Comparison of ENCODE assay signal across 16 cellular contexts in the genomic region with DNA sequence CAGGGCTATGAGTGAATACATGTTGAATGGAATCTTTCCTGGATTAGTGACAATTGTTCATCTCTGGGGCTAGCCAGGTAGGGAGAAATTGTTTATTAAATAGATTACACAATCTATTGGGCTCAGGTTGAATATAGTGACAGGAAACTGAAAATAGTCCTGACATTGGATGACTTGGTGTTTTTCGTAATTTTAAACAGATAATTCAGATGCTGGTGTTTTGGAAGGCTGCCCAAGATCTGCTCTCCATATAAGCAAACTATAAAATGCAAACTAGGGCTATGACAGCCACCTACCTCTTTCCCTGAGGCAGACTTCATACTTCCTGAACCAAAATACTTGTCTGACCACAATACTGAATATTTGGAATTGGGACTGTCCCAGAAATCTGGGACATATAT.
DNase-seq lines count a peak whose midpoint lies in the region; ATAC-seq and TF ChIP-seq lines count a peak whose summit lies in the region.
"Had no signal": no experiment of that assay in that cellular context is flagged by ENCODE, and none has a peak within 500 bp of the region (broad histone marks: within the 10 kb centered on the region; RNA-seq: fewer than 3 reads in every experiment).

No MANE protein-coding gene starts in this region.

- no peaks in the 10 kb centered on the region for H3K9me3 ChIP-seq in A673 (ENCODE audit: low read depth, low read length, poor library complexity, severe bottlenecking)
- no peaks in the 10 kb centered on the region for H3K9me3 ChIP-seq in iPS-20b (ENCODE audit: insufficient read depth, low read depth, low read length)
- no peaks in the 10 kb centered on the region for H3K9me3 ChIP-seq in prostate gland
- H3K9me3 ChIP-seq: heart left ventricle had no signal

- H3K27ac ChIP-seq in A673 (ENCODE audit: low read depth, low read length, poor library complexity, severe bottlenecking): no peak overlapping the region
- peak overlapping the region; percentile 11 for H3K27ac ChIP-seq in iPS-20b (ENCODE audit: low read length)
- no peak overlapping the region for H3K27ac ChIP-seq in prostate gland

- ATAC-seq in HG02678 (IDR thresholded peaks at IDR 0.05; ENCODE audit: unreplicated experiment) (no peak), GM18870 (IDR thresholded peaks at IDR 0.05; ENCODE audit: unreplicated experiment) (no peak)
- ATAC-seq: heart left ventricle; stimulated activated naive CD8-positive, alpha-beta T cell treated with anti-CD3 and anti-CD28 coated beads, Interleukin-15, amount 100 ng/mL, for 72 hours had no signal

- TF ChIP-seq CTCF in A673 (conservative IDR thresholded peaks at IDR 0.05; ENCODE audit: low read depth, low read length): no peak
- no peak for TF ChIP-seq CTCF in prostate gland (IDR thresholded peaks at IDR 0.05)

- CTCF ChIA-PET in A673 (lab: Charles Lee): no interaction called here

- intact Hi-C loops in A673 (cut with micrococcal nuclease; ENCODE audit: unreplicated experiment) (loop anchor here (5.0 to 10.0 kb wide), 2 partner anchors 109 to 157 kb away; no protein-coding TSS in a partner anchor), prostate gland (cut with DNase I) (no loop called here)

- peaks cover 54% of the 10 kb centered on the region for H3K4me1 ChIP-seq in A673 (ENCODE audit: insufficient read depth, low read length, poor library complexity, severe bottlenecking)
- H3K4me1 ChIP-seq in iPS-20b (ENCODE audit: insufficient read depth, low read length): peaks cover 45% of the 10 kb centered on the region
- no peaks in the 10 kb centered on the region for H3K4me1 ChIP-seq in prostate gland (replicated peaks)

- no peak for TF ChIP-seq POLR2A in prostate gland (IDR thresholded peaks at IDR 0.05)

- DNase-seq in A673 (ENCODE audit: low spot score) (peak; percentile 38), HT1080 (ENCODE audit: low read depth) (peak; percentile 4), astrocyte of the hippocampus (ENCODE audit: low read depth, low spot score) (peak; percentile 48), prostate gland (ENCODE audit: low spot score) (no peak), retina (no peak)
- DNase-seq: ACHN; activated CD4-positive, alpha-beta T cell treated with anti-CD3 and anti-CD28 coated beads, Interleukin-2, amount 10 ng/mL, durations not matched to agents 7 days and 5 days; CD4-positive, alpha-beta T cell; dorsolateral prefrontal cortex; heart left ventricle; KG1; NCI-H1105; stimulated activated naive CD8-positive, alpha-beta T cell treated with anti-CD3 and anti-CD28 coated beads, Interleukin-15, amount 100 ng/mL, for 72 hours had no signal

- BruUV-seq in A673 (replicated peaks; lab: Mats Ljungman, UMichigan): no TSS peak

- POLR2A ChIA-PET in A673 (lab: Charles Lee; ENCODE audit: low non-redundant PET): no interaction called here

- 31% methylated on average over 1 of the region's 1 CpG for WGBS in prostate gland

- H3K4me3 ChIP-seq in A673 (ENCODE audit: low read depth, low read length, poor library complexity, severe bottlenecking): no peak overlapping the region
- no peak overlapping the region for H3K4me3 ChIP-seq in iPS-20b (ENCODE audit: low read length)
- H3K4me3 ChIP-seq in prostate gland: no peak overlapping the region
- H3K4me3 ChIP-seq: dorsolateral prefrontal cortex, heart left ventricle had no signal

- H3K36me3 ChIP-seq in A673 (ENCODE audit: insufficient read depth, low read length, poor library complexity, severe bottlenecking): no peaks in the 10 kb centered on the region
- H3K36me3 ChIP-seq in iPS-20b (ENCODE audit: insufficient read depth, low read depth, low read length): no peaks in the 10 kb centered on the region
- no peaks in the 10 kb centered on the region for H3K36me3 ChIP-seq in prostate gland
- H3K36me3 ChIP-seq: heart left ventricle had no signal

- H3K9ac ChIP-seq in iPS-20b (ENCODE audit: low read depth, low read length): no peak overlapping the region

- H3K27me3 ChIP-seq in A673 (replicated peaks; ENCODE audit: insufficient read depth, low read depth, low read length, poor library complexity) (no peaks in the 10 kb centered on the region), iPS-20b (ENCODE audit: insufficient read depth, low read length) (peaks cover 11% of the 10 kb centered on the region; the same call in 1 of the 2 replicates), prostate gland (replicated peaks; ENCODE audit: insufficient read depth) (no peaks in the 10 kb centered on the region)
- H3K27me3 ChIP-seq: dorsolateral prefrontal cortex had no signal

Comparison
In these comparisons a context has a peak if more than half of its experiments do, and no peak if none do; other contexts are left out.
1. DNase-seq: peak in A673 (single experiment), HT1080 (single experiment) and astrocyte of the hippocampus (single experiment); none in prostate gland (single experiment) and retina (single experiment).